Comparison of ENCODE assay signal across 19 cellular contexts in genomic region chr2:206823178-206823577, GRCh38. TPM values are rescaled to one million over a fixed set of nuclear protein-coding genes. Genes with fewer than 3 reads are reported as not detected.
A peak's percentile ranks its signal among the peaks of the same experiment; 100 is the strongest.
DNase-seq lines count a peak whose midpoint lies in the region; ATAC-seq and TF ChIP-seq lines count a peak whose summit lies in the region.
"Had no signal": no experiment of that assay in that cellular context is flagged by ENCODE, and none has a peak within 500 bp of the region (broad histone marks: within the 10 kb centered on the region; RNA-seq: fewer than 3 reads in every experiment).

No MANE protein-coding gene starts in this region.

- TF ChIP-seq CTCF in prostate gland (IDR thresholded peaks at IDR 0.05) = no peak
- no peak for TF ChIP-seq CTCF in uterus (IDR thresholded peaks at IDR 0.05)

- H3K4me1 ChIP-seq in right cardiac atrium (ENCODE audit: control insufficient read depth, insufficient read depth, low read length) = no peaks in the 10 kb centered on the region
- H3K4me1 ChIP-seq in prostate gland (replicated peaks) = no peaks in the 10 kb centered on the region
- no peaks in the 10 kb centered on the region for H3K4me1 ChIP-seq in uterus
- H3K4me1 ChIP-seq: HAP-1 had no signal

- TF ChIP-seq POLR2A in prostate gland (IDR thresholded peaks at IDR 0.05) (no peak), uterus (IDR thresholded peaks at IDR 0.05) (no peak), erythroblast (IDR thresholded peaks at IDR 0.05; ENCODE audit: low read length) (no peak)

- H3K27ac ChIP-seq in right cardiac atrium (ENCODE audit: low read length) = peak overlapping the region; percentile 37
- no peak overlapping the region for H3K27ac ChIP-seq in prostate gland
- H3K27ac ChIP-seq in uterus = peak overlapping the region; percentile 64 to 72
- H3K27ac ChIP-seq: skin epidermis had no signal

- DNase-seq in NCI-H748 (lab: John Stamatoyannopoulos, UW; ENCODE audit: unreplicated experiment) (peak; percentile 13), NCI-H748 treated with DMSO at 0.1 percent for 48 hours (lab: John Stamatoyannopoulos, UW) (no peak), right cardiac atrium (no peak), prostate gland (ENCODE audit: low spot score) (peak; percentile 8), uterus (peak; percentile 49 to 77), erythroblast (lab: John Stamatoyannopoulos, UW) (no peak)
- DNase-seq: 8988T; activated CD4-positive, alpha-beta T cell treated with anti-CD3 and anti-CD28 coated beads for 48 hours; immature natural killer cell; naive thymus-derived CD4-positive, alpha-beta T cell; NCI-H2107; NCI-H524 treated with DMSO at 0.1 percent for 48 hours; stimulated activated CD4-positive, alpha-beta T cell treated with anti-CD3 and anti-CD28 coated beads, Interleukin-2, amount 100 ng/mL, for 48 hours; stimulated activated naive CD4-positive, alpha-beta T cell treated with Interleukin-2 at 50 U/mL for 16 hours; SW 1271 had no signal

- intact Hi-C loops in right cardiac atrium (cut with DNase I) (no loop called here), prostate gland (cut with DNase I) (no loop called here), uterus (cut with DNase I; ENCODE audit: low total_unique reads) (no loop called here)

- WGBS in right cardiac atrium = 40% methylated on average over 6 of the region's 6 CpGs
- WGBS in prostate gland = 33% methylated on average over 6 of the region's 6 CpGs

- H3K36me3 ChIP-seq in prostate gland (no peaks in the 10 kb centered on the region), uterus (no peaks in the 10 kb centered on the region)
- H3K36me3 ChIP-seq: HAP-1 had no signal

- H3K9me3 ChIP-seq in right cardiac atrium (ENCODE audit: control insufficient read depth, low read length) (no peaks in the 10 kb centered on the region), prostate gland (no peaks in the 10 kb centered on the region), uterus (no peaks in the 10 kb centered on the region)
- H3K9me3 ChIP-seq: HAP-1 had no signal

- H3K4me3 ChIP-seq in right cardiac atrium (ENCODE audit: low read length) (no peak overlapping the region), prostate gland (no peak overlapping the region), uterus (no peak overlapping the region)
- H3K4me3 ChIP-seq: HAP-1, skin epidermis had no signal

- no peaks in the 10 kb centered on the region for H3K27me3 ChIP-seq in right cardiac atrium (ENCODE audit: control insufficient read depth, insufficient read depth)
- H3K27me3 ChIP-seq in prostate gland (replicated peaks; ENCODE audit: insufficient read depth) = no peaks in the 10 kb centered on the region
- H3K27me3 ChIP-seq in uterus = no peaks in the 10 kb centered on the region

- ATAC-seq in right cardiac atrium (peak; percentile 85 to 93), HG03108 (IDR thresholded peaks at IDR 0.05; ENCODE audit: unreplicated experiment) (no peak), GM19351 (IDR thresholded peaks at IDR 0.05; ENCODE audit: unreplicated experiment) (no peak)
- ATAC-seq: naive thymus-derived CD4-positive, alpha-beta T cell had no signal

RNA-seq across cellular contexts. Expression of gene FASTKD2, which starts 57.8 kb away (rescaled TPM):
- total RNA-seq in right cardiac atrium = 10 to 100 TPM; 28.7 to 30.2 (median 29.0) TPM
- polyA plus RNA-seq in right cardiac atrium = 17.8 TPM
- 10 to 100 TPM; 19.5 to 21.4 TPM for total RNA-seq in prostate gland
- 10 to 100 TPM; 13.3 to 77.4 (median 39.1) TPM for total RNA-seq in uterus

RNA-seq across cellular contexts. Expression of gene MDH1B, which starts 58.0 kb away (rescaled TPM):
- total RNA-seq in right cardiac atrium (1 to 10 TPM in 3 of 4 donors, under 1 TPM in 1; 0.92 to 1.8 (median 1.1) TPM), prostate gland (1 to 10 TPM in 1 of 2 donors, under 1 TPM in 1; 0.82 to 6.2 TPM), uterus (10 to 100 TPM in 1 of 4 donors, 1 to 10 TPM in 3; 1.3 to 38.2 (median 4.8) TPM)
- 0.43 TPM for polyA plus RNA-seq in right cardiac atrium
- polyA plus RNA-seq: immature natural killer cell had no signal

Comparison
In these comparisons a context has a peak if more than half of its experiments do, and no peak if none do; other contexts are left out.
1. DNase-seq: peak in NCI-H748 (single experiment), prostate gland (single experiment) and uterus (2 of 2); none in NCI-H748 treated with DMSO at 0.1 percent for 48 hours (single experiment), right cardiac atrium (0 of 3) and erythroblast (0 of 2).
2. ATAC-seq: peak in right cardiac atrium (2 of 2); none in HG03108 (single experiment) and GM19351 (single experiment).
3. H3K27ac ChIP-seq: peak in right cardiac atrium (single experiment) and uterus (2 of 2); none in prostate gland (0 of 2).